Comparison of ENCODE assay signal across 29 cellular contexts in the genomic region with DNA sequence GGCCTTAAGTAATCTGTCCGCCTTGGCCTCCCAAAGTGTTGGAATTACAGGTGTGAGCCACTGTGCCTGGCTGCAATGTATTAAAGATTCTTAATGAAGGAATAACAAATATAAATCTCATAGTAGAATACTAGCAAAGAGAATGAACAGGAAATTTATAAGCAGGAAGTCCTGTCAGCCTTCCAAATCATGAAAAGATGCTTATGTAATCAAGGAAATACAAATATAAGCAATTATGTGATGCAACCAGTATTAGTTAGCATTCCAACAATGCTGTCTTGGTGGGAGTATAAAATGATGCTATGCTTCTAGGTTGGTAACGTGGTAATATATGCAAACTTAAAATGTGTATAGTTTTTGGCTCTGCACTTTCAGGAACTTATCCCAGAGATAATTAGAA.
A peak's percentile ranks its signal among the peaks of the same experiment; 100 is the strongest.
DNase-seq lines count a peak whose midpoint lies in the region; ATAC-seq and TF ChIP-seq lines count a peak whose summit lies in the region.
"Had no signal": no experiment of that assay in that cellular context is flagged by ENCODE, and none has a peak within 500 bp of the region (broad histone marks: within the 10 kb centered on the region; RNA-seq: fewer than 3 reads in every experiment).

No MANE protein-coding gene starts in this region.

- 83% methylated on average over 2 of the region's 2 CpGs for WGBS in mammary epithelial cell (ENCODE audit: low coverage, missing lambda C conversion rate)

- H3K27ac Mint-ChIP-seq in MCF 10A (ENCODE audit: low read depth, unreplicated experiment), result no peak overlapping the region
- H3K27ac Mint-ChIP-seq: activated CD4-positive, alpha-beta memory T cell treated with anti-CD3 and anti-CD28 coated beads, Interleukin-2, amount 10 ng/mL, durations not matched to agents 7 days and 5 days; activated naive CD4-positive, alpha-beta T cell treated with anti-CD3 and anti-CD28 coated beads, Interleukin-2, amount 50 U/mL, for 24 hours; activated T-helper 17 cell treated with anti-CD3 and anti-CD28 coated beads, Interleukin-2, amount 50 U/mL, for 72 hours; memory B cell; stimulated activated naive CD8-positive, alpha-beta T cell treated with anti-CD3 and anti-CD28 coated beads, Interleukin-15, Interleukin-2, amounts not matched to agents 100 ng/mL and 50 ng/mL, for 24 hours had no signal

- no peaks in the 10 kb centered on the region for H3K9me3 Mint-ChIP-seq in MCF 10A (ENCODE audit: unreplicated experiment)
- H3K9me3 Mint-ChIP-seq: activated naive CD4-positive, alpha-beta T cell treated with anti-CD3 and anti-CD28 coated beads, Interleukin-2, amount 50 U/mL, for 24 hours; activated T-helper 17 cell treated with anti-CD3 and anti-CD28 coated beads, Interleukin-2, amount 50 U/mL, for 72 hours; memory B cell; stimulated activated naive CD8-positive, alpha-beta T cell treated with anti-CD3 and anti-CD28 coated beads, Interleukin-15, Interleukin-2, amounts not matched to agents 100 ng/mL and 50 ng/mL, for 24 hours had no signal

- TF ChIP-seq CTCF in MCF 10A (IDR thresholded peaks at IDR 0.05; ENCODE audit: unreplicated experiment) (no peak), mammary epithelial cell (conservative IDR thresholded peaks at IDR 0.05 in 1 of 2, IDR thresholded peaks at IDR 0.05 in 1 of 2; ENCODE audit: extremely low read depth in 1 of 2, insufficient read depth in 1 of 2, low read depth in 1 of 2, low read length in 2 of 2) (no peak), choroid plexus epithelial cell (conservative IDR thresholded peaks at IDR 0.05; ENCODE audit: low read depth, low read length) (no peak), fibroblast of pulmonary artery (IDR thresholded peaks at IDR 0.05; ENCODE audit: low read length, missing control alignments) (no peak), right atrium auricular region (IDR thresholded peaks at IDR 0.05) (no peak)

- no peak overlapping the region for H3K9ac ChIP-seq in mammary epithelial cell (ENCODE audit: insufficient read depth, low read length)

- POLR2A ChIA-PET in MCF 10A (lab: Yijun Ruan, JAX), result no interaction called here

- peak; percentile 5 for DNase-seq in MCF 10A (ENCODE audit: unreplicated experiment)
- no peak for DNase-seq in mammary epithelial cell
- DNase-seq in choroid plexus epithelial cell (ENCODE audit: low read depth), result peak; percentile 48
- DNase-seq in fibroblast of pulmonary artery (ENCODE audit: low read depth), result peak; percentile 80
- no peak for DNase-seq in SK-N-DZ (ENCODE audit: low spot score)
- no peak for DNase-seq in NK-92 (lab: John Stamatoyannopoulos, UW; ENCODE audit: unreplicated experiment)
- no peak for DNase-seq in right atrium auricular region (ENCODE audit: low spot score)
- DNase-seq: activated CD4-positive, alpha-beta memory T cell treated with anti-CD3 and anti-CD28 coated beads, Interleukin-2, amount 10 ng/mL, durations not matched to agents 7 days and 5 days; anterior cingulate cortex; CD8-positive, alpha-beta memory T cell; DMS 273 treated with DMSO at 0.1 percent for 48 hours; heart left ventricle; left cardiac atrium; MG63; NCI-H1417; NCI-H2081; NCI-H226; NCI-H69; thyroid gland had no signal

- no peaks in the 10 kb centered on the region for H3K27me3 Mint-ChIP-seq in MCF 10A (ENCODE audit: insufficient read depth, unreplicated experiment)
- H3K27me3 Mint-ChIP-seq: activated CD4-positive, alpha-beta memory T cell treated with anti-CD3 and anti-CD28 coated beads, Interleukin-2, amount 10 ng/mL, durations not matched to agents 7 days and 5 days; activated naive CD4-positive, alpha-beta T cell treated with anti-CD3 and anti-CD28 coated beads, Interleukin-2, amount 50 U/mL, for 24 hours; activated T-helper 17 cell treated with anti-CD3 and anti-CD28 coated beads, Interleukin-2, amount 50 U/mL, for 72 hours; CD8-positive, alpha-beta memory T cell; memory B cell; stimulated activated naive CD8-positive, alpha-beta T cell treated with anti-CD3 and anti-CD28 coated beads, Interleukin-15, Interleukin-2, amounts not matched to agents 100 ng/mL and 50 ng/mL, for 24 hours had no signal

- H3K4me1 ChIP-seq in mammary epithelial cell (ENCODE audit: insufficient read depth, low read length) (no peaks in the 10 kb centered on the region), right atrium auricular region (no peaks in the 10 kb centered on the region)

- H2AFZ ChIP-seq in mammary epithelial cell (ENCODE audit: low read depth, low read length), result no peak overlapping the region

- no peaks in the 10 kb centered on the region for H4K20me1 ChIP-seq in mammary epithelial cell (ENCODE audit: insufficient read depth, low read length)

- peaks cover 23% of the 10 kb centered on the region for H3K36me3 Mint-ChIP-seq in MCF 10A (ENCODE audit: insufficient read depth, unreplicated experiment)

- H3K4me3 ChIP-seq in mammary epithelial cell (replicated peaks in 1 of 3; ENCODE audit: insufficient read depth in 1 of 3, low read depth in 2 of 3, low read length in 3 of 3) (no peak overlapping the region), choroid plexus epithelial cell (ENCODE audit: low read depth, low read length) (no peak overlapping the region), fibroblast of pulmonary artery (replicated peaks; ENCODE audit: low read depth, low read length) (no peak overlapping the region), right atrium auricular region (no peak overlapping the region)
- H3K4me3 ChIP-seq: cardiac muscle cell, coronary artery, heart left ventricle, MG63, SJSA1, thyroid gland had no signal

- dilution Hi-C loops in mammary epithelial cell (cut with HindIII; ENCODE audit: low sequenced_read_pairs), result no loop called here

- intact Hi-C loops in MCF 10A (cut with micrococcal nuclease), result no loop called here
- intact Hi-C loops in mammary epithelial cell (cut with micrococcal nuclease), result no loop called here

- no TSS peak for BruUV-seq in MCF 10A (replicated peaks; lab: Mats Ljungman, UMichigan)
- BruUV-seq in mammary epithelial cell (replicated peaks; lab: Mats Ljungman, UMichigan), result no TSS peak

- no peak for ATAC-seq in HG02938 (IDR thresholded peaks at IDR 0.05; ENCODE audit: unreplicated experiment)
- ATAC-seq: activated CD4-positive, CD25-positive, alpha-beta regulatory T cell treated with anti-CD3 and anti-CD28 coated beads, Interleukin-2, amount 50 U/mL, for 24 hours; activated T-helper 17 cell treated with anti-CD3 and anti-CD28 coated beads, Interleukin-2, amount 50 U/mL, for 72 hours; HCT116; heart left ventricle; left cardiac atrium had no signal

- H3K27ac ChIP-seq in mammary epithelial cell (ENCODE audit: insufficient read depth, low read depth, low read length) (no peak overlapping the region), right atrium auricular region (no peak overlapping the region)
- H3K27ac ChIP-seq: cardiac muscle cell, coronary artery, heart left ventricle, SJSA1, thyroid gland had no signal

- no peaks in the 10 kb centered on the region for H3K4me1 Mint-ChIP-seq in MCF 10A (ENCODE audit: insufficient read depth, unreplicated experiment)
- H3K4me1 Mint-ChIP-seq: memory B cell had no signal

- H3K79me2 ChIP-seq in mammary epithelial cell (ENCODE audit: insufficient read depth, low read length), result no peaks in the 10 kb centered on the region

- H3K36me3 ChIP-seq in mammary epithelial cell (ENCODE audit: insufficient read depth, low read length) (peaks cover 2% of the 10 kb centered on the region), right atrium auricular region (peaks cover 6% of the 10 kb centered on the region)
- H3K36me3 ChIP-seq: cardiac muscle cell, thyroid gland had no signal

- CTCF ChIA-PET in MCF 10A (lab: Yijun Ruan, JAX), result no interaction called here
- CTCF ChIA-PET in mammary epithelial cell (lab: Charles Lee; ENCODE audit: low non-redundant PET), result no interaction called here

- in situ Hi-C loops in mammary epithelial cell (cut with MboI; ENCODE audit: low sequenced_read_pairs in 2 of 2), result no loop called here

- H3K4me3 Mint-ChIP-seq in MCF 10A (ENCODE audit: unreplicated experiment), result no peak overlapping the region
- H3K4me3 Mint-ChIP-seq: activated CD4-positive, alpha-beta memory T cell treated with anti-CD3 and anti-CD28 coated beads, Interleukin-2, amount 10 ng/mL, durations not matched to agents 7 days and 5 days; activated naive CD4-positive, alpha-beta T cell treated with anti-CD3 and anti-CD28 coated beads, Interleukin-2, amount 50 U/mL, for 24 hours; activated T-helper 17 cell treated with anti-CD3 and anti-CD28 coated beads, Interleukin-2, amount 50 U/mL, for 72 hours; CD8-positive, alpha-beta memory T cell; memory B cell; stimulated activated naive CD8-positive, alpha-beta T cell treated with anti-CD3 and anti-CD28 coated beads, Interleukin-15, Interleukin-2, amounts not matched to agents 100 ng/mL and 50 ng/mL, for 24 hours had no signal

- H3K9me3 ChIP-seq in mammary epithelial cell (replicated peaks; ENCODE audit: insufficient read depth, low read length), result no peaks in the 10 kb centered on the region
- H3K9me3 ChIP-seq in right atrium auricular region, result no peaks in the 10 kb centered on the region
- H3K9me3 ChIP-seq: SJSA1, thyroid gland had no signal

- H3K4me2 ChIP-seq in mammary epithelial cell (ENCODE audit: insufficient read depth, low read depth, low read length), result no peak overlapping the region

- H3K27me3 ChIP-seq in mammary epithelial cell (ENCODE audit: insufficient read depth, low read length) (no peaks in the 10 kb centered on the region), right atrium auricular region (no peaks in the 10 kb centered on the region)
- H3K27me3 ChIP-seq: cardiac muscle cell, heart left ventricle, MG63, SJSA1, thyroid gland had no signal

Comparison
In these comparisons a context has a peak if more than half of its experiments do, and no peak if none do; other contexts are left out.
1. DNase-seq: peak in MCF 10A (single experiment), choroid plexus epithelial cell (single experiment) and fibroblast of pulmonary artery (single experiment); none in mammary epithelial cell (single experiment), SK-N-DZ (single experiment), NK-92 (single experiment) and right atrium auricular region (single experiment).